In the genomic region with DNA sequence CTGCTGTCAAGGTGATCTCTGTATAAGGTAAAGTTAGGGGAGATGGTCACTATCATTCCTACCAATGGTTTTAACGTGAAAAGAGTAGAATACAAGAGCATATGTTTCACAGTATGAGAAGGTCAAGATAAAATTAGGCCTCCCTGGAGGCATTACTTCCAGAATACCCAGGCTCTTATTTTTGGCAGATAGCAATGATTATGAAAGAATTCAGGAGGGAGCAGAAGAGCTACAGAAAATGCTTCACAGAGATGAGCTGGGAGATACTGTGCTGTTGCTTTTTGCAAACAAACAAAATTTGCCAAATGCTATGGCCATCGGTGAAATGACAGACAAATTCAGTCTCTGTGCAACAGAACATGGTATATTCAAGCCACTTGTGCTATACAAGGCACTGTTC, we compare ENCODE assay signal across 1 cellular context.
TF ChIP-seq lines count a peak whose summit lies in the region.

No MANE protein-coding gene starts in this region.

TF ChIP-seq in K562, 482 proteins besides CTCF, POLR2A, EP300 and RAD21 (continued from another document):
- 0 out of 2 replicates have a peak, but pooled peaks have one; percentile 21 for TF ChIP-seq FOXP4 (CRISPR knock-in tag; IDR thresholded peaks at IDR 0.05; ENCODE audit: borderline replicate concordance)
- 0 out of 2 replicates have a peak, but pooled peaks have one; percentile 29 for TF ChIP-seq ZNF224 (CRISPR knock-in tag; IDR thresholded peaks at IDR 0.05)
- no peak for TF ChIP-seq ETV6 (IDR thresholded peaks at IDR 0.05; ENCODE audit: borderline replicate concordance in 1 of 2, low read depth in 2 of 2, low read length in 1 of 2)
- TF ChIP-seq ETV6 (CRISPR knock-in tag; IDR thresholded peaks at IDR 0.05; ENCODE audit: borderline replicate concordance): 0 out of 2 replicates have a peak, but pooled peaks have one; percentile 28
- 0 out of 2 replicates have a peak, but pooled peaks have one; percentile 48 for TF ChIP-seq ZNF217 (CRISPR knock-in tag; IDR thresholded peaks at IDR 0.05)
- TF ChIP-seq ETV1 (tag; conservative IDR thresholded peaks at IDR 0.05; ENCODE audit: low read depth): no peak
- no peak for TF ChIP-seq PTTG1 (tag; IDR thresholded peaks at IDR 0.05; ENCODE audit: low read depth)
- no peak for TF ChIP-seq ZNF133 (CRISPR knock-in tag; IDR thresholded peaks at IDR 0.05)
